4 cellular contexts compared by ENCODE assay signal in the genomic region with DNA sequence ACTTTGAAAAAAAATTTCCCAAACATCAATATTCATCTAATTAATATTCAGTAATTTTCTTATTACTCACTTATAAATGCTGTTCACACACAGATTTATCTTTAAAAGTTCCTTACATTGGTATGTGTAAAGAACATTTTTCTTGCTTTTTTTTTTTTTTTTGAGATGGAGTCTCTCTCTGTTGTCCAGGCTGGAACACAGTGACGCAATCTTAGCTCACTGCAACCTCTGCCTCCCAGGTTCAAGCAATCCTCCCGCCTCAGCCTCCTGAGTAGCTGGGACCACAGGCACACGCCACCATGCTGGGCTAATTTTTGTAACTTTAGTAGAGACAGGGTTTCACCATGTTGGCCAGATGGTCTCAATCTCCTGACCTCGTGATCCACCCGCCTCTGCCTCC. TPM values are rescaled to one million over a fixed set of nuclear protein-coding genes. Genes with fewer than 3 reads are reported as not detected.
"Had no signal": no experiment of that assay in that cellular context is flagged by ENCODE, and none has a peak within 500 bp of the region (broad histone marks: within the 10 kb centered on the region; RNA-seq: fewer than 3 reads in every experiment).

No MANE protein-coding gene starts in this region.

RNA-seq across cellular contexts. Expression of a gene that starts 23.3 kb away (rescaled TPM):
- total RNA-seq: HT-29, HT1080, IMR-90 had no signal
- polyA plus RNA-seq: IgD-negative memory B cell had no signal
